ENCODE assay signal across 8 cellular contexts in genomic region chr10:69092959-69093850, GRCh38. TPM values are rescaled to one million over a fixed set of nuclear protein-coding genes. Genes with fewer than 3 reads are reported as not detected.
A peak's percentile ranks its signal among the peaks of the same experiment; 100 is the strongest.
DNase-seq lines count a peak whose midpoint lies in the region; ATAC-seq and TF ChIP-seq lines count a peak whose summit lies in the region.

No MANE protein-coding gene starts in this region.

- TF ChIP-seq CTCF in IMR-90 (conservative IDR thresholded peaks at IDR 0.05; ENCODE audit: low read depth, low read length) (peak; percentile 87), OCI-LY1 (IDR thresholded peaks at IDR 0.05; ENCODE audit: low read length) (peak; percentile 79), natural killer cell (IDR thresholded peaks at IDR 0.05) (peak; percentile 87)

- H3K9me3 Mint-ChIP-seq in natural killer cell, result no peaks in the 10 kb centered on the region

- H2BK5ac ChIP-seq in IMR-90 (ENCODE audit: low read depth, low read length, poor library complexity, severe bottlenecking), result no peak overlapping the region

- H3K27ac ChIP-seq in IMR-90 (ENCODE audit: insufficient read depth, low read length) (no peak overlapping the region), OCI-LY1 (ENCODE audit: low read depth, low read length, poor library complexity, severe bottlenecking) (peak overlapping the region; percentile 42)

- H3K9me3 ChIP-seq in IMR-90 (ENCODE audit: control insufficient read depth, insufficient read depth, low read length) (no peaks in the 10 kb centered on the region), OCI-LY1 (ENCODE audit: low read length) (no peaks in the 10 kb centered on the region)

- peak overlapping the region; percentile 25; the same call in 1 of the 2 replicates for H2BK120ac ChIP-seq in IMR-90 (ENCODE audit: low read depth, low read length)

- peak; percentile 90 for ATAC-seq in IMR-90 (ENCODE audit: low read depth)
- peak; percentile 91 for ATAC-seq in esophagus mucosa
- peak; percentile 29 to 72 (median 50) for ATAC-seq in natural killer cell
- ATAC-seq in GM19467 (IDR thresholded peaks at IDR 0.05; ENCODE audit: unreplicated experiment), result no peak

- WGBS in IMR-90 (ENCODE audit: extremely low coverage in 2 of 2, insufficient read length in 1 of 2), 2 experiments, result 29% methylated on average over 8 of the region's 17 CpGs; no CpG with 5 or more reads in 1 of the 2 experiments

- no peak overlapping the region for H3K56ac ChIP-seq in IMR-90 (ENCODE audit: extremely low read depth, insufficient read depth, low read length)

- no peak overlapping the region; the same call in 1 of the 2 replicates for H4K5ac ChIP-seq in IMR-90 (ENCODE audit: low read depth, low read length)

- POLR2A ChIA-PET in IMR-90 (lab: Charles Lee; ENCODE audit: unreplicated experiment), result no interaction called here

- no peaks in the 10 kb centered on the region for H3K9me2 ChIP-seq in OCI-LY1 (ENCODE audit: low read depth, low read length)

- no peak overlapping the region for H2BK15ac ChIP-seq in IMR-90 (ENCODE audit: low read depth, low read length)

- H3K27ac Mint-ChIP-seq in natural killer cell, result peak overlapping the region; percentile 96

- intact Hi-C loops in IMR-90 (cut with micrococcal nuclease) (loop anchor here (1.0 to 5.0 kb wide), 3 partner anchors 88 to 299 kb away; partner anchors contain the start of gene KIFBP), natural killer cell (cut with micrococcal nuclease) (loop anchor here (1.0 to 2.0 kb wide), 4 partner anchors 8 to 130 kb away; no protein-coding TSS in a partner anchor)

- H3K14ac ChIP-seq in IMR-90 (replicated peaks; ENCODE audit: low read depth, low read length), result 0 out of 2 replicates have a peak overlapping the region, but pooled peaks have one; percentile 64

- in situ Hi-C loops in IMR-90 (cut with MboI; ENCODE audit: low sequenced_read_pairs), result loop anchor here (5.0 kb wide), 1 partner anchor 86 kb away; no protein-coding TSS in a partner anchor

- H3K9ac ChIP-seq in IMR-90 (ENCODE audit: low read depth, low read length) (no peak overlapping the region), OCI-LY1 (ENCODE audit: low read length) (no peak overlapping the region)

- dilution Hi-C loops in IMR-90 (cut with HindIII; ENCODE audit: low sequenced_read_pairs, unreplicated experiment), result no loop called here

- CTCF ChIA-PET in IMR-90 (lab: Yijun Ruan, JAX), result interaction anchor here (0.6 to 1.9 kb wide), 9 partner anchors 11 to 493 kb away, joined by 3 to 16 read pairs (median 3); no protein-coding TSS in a partner anchor

- H3K36me3 ChIP-seq in IMR-90 (ENCODE audit: control insufficient read depth, insufficient read depth, low read length), result no peaks in the 10 kb centered on the region
- H3K36me3 ChIP-seq in OCI-LY1 (ENCODE audit: insufficient read depth, low read length), result no peaks in the 10 kb centered on the region; the same call in 1 of the 2 replicates

- H3K4ac ChIP-seq in IMR-90 (ENCODE audit: low read depth, low read length), result peak overlapping the region; percentile 74

- peaks cover 70 to 74% of the 10 kb centered on the region in 2 donors for H3K4me1 Mint-ChIP-seq in natural killer cell

- H3K4me2 ChIP-seq in IMR-90 (ENCODE audit: low read depth, low read length) (no peak overlapping the region), OCI-LY1 (ENCODE audit: low read length) (no peak overlapping the region)

- peak; percentile 91 for TF ChIP-seq RAD21 in IMR-90 (IDR thresholded peaks at IDR 0.05; ENCODE audit: low read length)

- BruUV-seq in IMR-90 (replicated peaks; lab: Mats Ljungman, UMichigan), result no TSS peak

- no peak for TF ChIP-seq POLR2A in IMR-90 (IDR thresholded peaks at IDR 0.05; ENCODE audit: low read depth, low read length)

- no peaks in the 10 kb centered on the region for H3K27me3 Mint-ChIP-seq in natural killer cell (ENCODE audit: low read depth in 2 of 2)

- DNase-seq in GM04503 (ENCODE audit: low read depth), result peak; percentile 40
- DNase-seq in IMR-90, result peak; percentile 89
- peak; percentile 80 for DNase-seq in activated CD8-positive, alpha-beta memory T cell treated with anti-CD3 and anti-CD28 coated beads, Interleukin-2, amount 50 U/mL, for 48 hours
- DNase-seq in natural killer cell, result peak; percentile 73
- peak; percentile 69 for DNase-seq in stimulated activated naive CD4-positive, alpha-beta T cell treated with Interleukin-2 at 50 U/mL for 16 hours (lab: John Stamatoyannopoulos, UW)

- H3F3A ChIP-seq in OCI-LY1 (ENCODE audit: insufficient read depth, low read length), result peaks cover 8% of the 10 kb centered on the region

- H3K9me1 ChIP-seq in IMR-90 (ENCODE audit: insufficient read depth, low read length), result no peaks in the 10 kb centered on the region; the same call in 1 of the 2 replicates

- H4K20me1 ChIP-seq in IMR-90 (ENCODE audit: insufficient read depth, low read length), result no peaks in the 10 kb centered on the region
- H4K20me1 ChIP-seq in OCI-LY1 (ENCODE audit: insufficient read depth, low read length), result no peaks in the 10 kb centered on the region

- H3K79me2 ChIP-seq in OCI-LY1 (ENCODE audit: insufficient read depth, low read length), result peaks cover 18% of the 10 kb centered on the region; the same call in 1 of the 2 replicates

- peak overlapping the region; percentile 89 for H3K4me3 Mint-ChIP-seq in natural killer cell

- H3K4me1 ChIP-seq in IMR-90 (ENCODE audit: control insufficient read depth, insufficient read depth, low read length) (peaks cover 6% of the 10 kb centered on the region), OCI-LY1 (ENCODE audit: insufficient read depth, low read length, severe bottlenecking) (peaks cover 39% of the 10 kb centered on the region)

- peak overlapping the region; percentile 55; the same call in 1 of the 2 replicates for H2BK20ac ChIP-seq in IMR-90 (ENCODE audit: low read depth, low read length)

- H3K4me3 ChIP-seq in IMR-90 (ENCODE audit: insufficient read depth, low read depth, low read length), result no peak overlapping the region
- no peak overlapping the region for H3K4me3 ChIP-seq in OCI-LY1 (ENCODE audit: low read depth, low read length, poor library complexity, severe bottlenecking)

- H3K18ac ChIP-seq in IMR-90 (ENCODE audit: low read depth, low read length), result 0 out of 2 replicates have a peak overlapping the region, but pooled peaks have one; percentile 17

- no peak overlapping the region for H2AK9ac ChIP-seq in IMR-90 (replicated peaks; ENCODE audit: low read depth, low read length, poor library complexity)

- H3K27me3 ChIP-seq in IMR-90 (ENCODE audit: control insufficient read depth, insufficient read depth, low read length) (no peaks in the 10 kb centered on the region), OCI-LY1 (ENCODE audit: insufficient read depth, low read length) (no peaks in the 10 kb centered on the region)

- no peak overlapping the region for H3K23ac ChIP-seq in IMR-90 (ENCODE audit: low read depth, low read length)

- no peak overlapping the region for H2AK5ac ChIP-seq in IMR-90 (ENCODE audit: low read depth, low read length)

- peak overlapping the region; percentile 49 for H4K91ac ChIP-seq in IMR-90 (ENCODE audit: insufficient read depth, low read depth, low read length)

- H4K8ac ChIP-seq in IMR-90 (ENCODE audit: low read depth in 2 of 2, low read length in 2 of 2), result peak overlapping the region in 1 of 2 experiments; percentile 80; a peak in 2 of 4 replicates

- H2AFZ ChIP-seq in IMR-90 (replicated peaks; ENCODE audit: low read length, poor library complexity) (peak overlapping the region; percentile 82), OCI-LY1 (ENCODE audit: low read length) (no peak overlapping the region)

- peaks cover 8% of the 10 kb centered on the region for H3K36me3 Mint-ChIP-seq in natural killer cell

- H3K79me1 ChIP-seq in IMR-90 (ENCODE audit: low read depth in 1 of 2, low read length in 2 of 2), result 0 out of 4 replicates have a peak, but pooled peaks cover 0 to 6% of the 10 kb centered on the region in 2 experiments

TF ChIP-seq in IMR-90, 13 proteins besides CTCF, POLR2A, EP300 and RAD21:
- TF ChIP-seq CEBPB (IDR thresholded peaks at IDR 0.05; ENCODE audit: low read depth, low read length) (no peak), SMC3 (IDR thresholded peaks at IDR 0.05; ENCODE audit: low read depth, low read length) (peak; percentile 94), MAFK (IDR thresholded peaks at IDR 0.05; ENCODE audit: low read depth, low read length) (no peak)
TF ChIP-seq in IMR-90: peak in this region for 1.

RNA-seq across cellular contexts. Expression of gene SRGN, which starts 5.3 kb away (rescaled TPM):
- 41.4 and 46.4 TPM in 2 replicates for total RNA-seq in IMR-90 (2012; rRNA removed)
- 29.8 and 33.3 TPM in 2 replicates for polyA plus RNA-seq in IMR-90 (2012; rRNA removed)
- 12.4 and 25.7 TPM in 2 replicates for polyA plus RNA-seq in IMR-90 (2012; cell fraction: cytosol; rRNA removed)
- polyA plus RNA-seq in IMR-90 (2012; cell fraction: nucleus; rRNA removed; ENCODE audit: low replicate concordance), result 2.0 and 10.7 TPM in 2 replicates
- 7.9 TPM for total RNA-seq in esophagus mucosa
- total RNA-seq in natural killer cell, result 100 to 1,000 TPM; 636 to 954 (median 778) TPM

RNA-seq across cellular contexts. Expression of gene VPS26A, which starts 30.8 kb away (rescaled TPM):
- total RNA-seq in IMR-90 (2012; rRNA removed) (7.2 and 24.7 TPM in 2 replicates), esophagus mucosa (42.2 TPM), natural killer cell (10 to 100 TPM; 62.6 to 86.4 (median 86.2) TPM)
- 12.9 and 18.7 TPM in 2 replicates for polyA plus RNA-seq in IMR-90 (2012; rRNA removed)
- polyA plus RNA-seq in IMR-90 (2012; cell fraction: cytosol; rRNA removed), result 1.2 and 1.4 TPM in 2 replicates
- polyA plus RNA-seq in IMR-90 (2012; cell fraction: nucleus; rRNA removed; ENCODE audit: low replicate concordance), result 0.28 and 5.0 TPM in 2 replicates

Comparison
In these comparisons a context has a peak if more than half of its experiments do, and no peak if none do; other contexts are left out.
1. RNA of gene SRGN, which starts 5.3 kb away (total RNA-seq): 636 to 954 TPM in natural killer cell; 41.4 to 46.4 TPM in IMR-90 and 7.9 TPM in esophagus mucosa (single experiment); every median in the first group is over 10 times any median in the second.
2. Peak in every context shown above with its lines, with median percentiles within 50 percentile points of each other: DNase-seq and CTCF ChIP-seq.